ENCODE assay signal across 8 cellular contexts in genomic region chr16:29700253-29700987, GRCh38. TPM values are rescaled to one million over a fixed set of nuclear protein-coding genes. Genes with fewer than 3 reads are reported as not detected.
DNase-seq lines count a peak whose midpoint lies in the region; ATAC-seq and TF ChIP-seq lines count a peak whose summit lies in the region.

No MANE protein-coding gene starts in this region.

- no peaks in the 10 kb centered on the region for H3K36me3 Mint-ChIP-seq in activated T-cell treated with anti-CD3 and anti-CD28 coated beads, Interleukin-2, amount 50 U/mL, for 4 hours (ENCODE audit: insufficient read depth)
- H3K36me3 Mint-ChIP-seq in natural killer cell treated with Interleukin-12 subunit alpha and Interleukin-12 subunit beta and Interleukin-15 and Interleukin-18, amount 100 ng/mL, for 72 hours: no peaks in the 10 kb centered on the region
- peaks cover 16 to 28% of the 10 kb centered on the region in 2 donors for H3K36me3 Mint-ChIP-seq in stimulated activated naive B cell treated with anti-CD40 and anti-IgM and Interleukin-4, amounts not matched to agents 10 μg/mL and 1 μg/mL and 100 μg/mL, for 72 hours

- H3K4me1 Mint-ChIP-seq in activated T-cell treated with anti-CD3 and anti-CD28 coated beads, Interleukin-2, amount 50 U/mL, for 4 hours (ENCODE audit: low read depth): peaks cover 33% of the 10 kb centered on the region
- H3K4me1 Mint-ChIP-seq in natural killer cell treated with Interleukin-12 subunit alpha and Interleukin-12 subunit beta and Interleukin-15 and Interleukin-18, amount 100 ng/mL, for 72 hours (ENCODE audit: low read depth in 2 of 2): peaks cover 20 to 27% of the 10 kb centered on the region in 2 donors
- H3K4me1 Mint-ChIP-seq in stimulated activated naive B cell treated with anti-CD40 and anti-IgM and Interleukin-4, amounts not matched to agents 10 μg/mL and 1 μg/mL and 100 μg/mL, for 72 hours: peaks cover 24 to 31% of the 10 kb centered on the region in 2 donors

- H3K4me3 ChIP-seq in OCI-LY7 (ENCODE audit: low read depth, low read length, poor library complexity, severe bottlenecking): no peak overlapping the region
- peak overlapping the region in 1 of 4 donors; percentile 30 for H3K4me3 ChIP-seq in esophagus squamous epithelium

- peak overlapping the region; percentile 88 to 89 for H3K27ac Mint-ChIP-seq in natural killer cell treated with Interleukin-12 subunit alpha and Interleukin-12 subunit beta and Interleukin-15 and Interleukin-18, amount 100 ng/mL, for 72 hours
- H3K27ac Mint-ChIP-seq in stimulated activated naive B cell treated with anti-CD40 and anti-IgM and Interleukin-4, amounts not matched to agents 10 μg/mL and 1 μg/mL and 100 μg/mL, for 72 hours: peak overlapping the region; percentile 83

- H3K4me3 Mint-ChIP-seq in activated T-cell treated with anti-CD3 and anti-CD28 coated beads, Interleukin-2, amount 50 U/mL, for 4 hours: peak overlapping the region; percentile 65
- peak overlapping the region; percentile 79 for H3K4me3 Mint-ChIP-seq in natural killer cell treated with Interleukin-12 subunit alpha and Interleukin-12 subunit beta and Interleukin-15 and Interleukin-18, amount 100 ng/mL, for 72 hours
- peak overlapping the region; percentile 15 to 21 for H3K4me3 Mint-ChIP-seq in stimulated activated naive B cell treated with anti-CD40 and anti-IgM and Interleukin-4, amounts not matched to agents 10 μg/mL and 1 μg/mL and 100 μg/mL, for 72 hours

- no peaks in the 10 kb centered on the region for H3K79me2 ChIP-seq in OCI-LY7 (ENCODE audit: insufficient read depth, low read depth, low read length)

- POLR2A ChIA-PET in OCI-LY7 (lab: Charles Lee): interaction anchor here (0.6 to 1.1 kb wide), 3 partner anchors 11 to 104 kb away, joined by 3 read pairs; no protein-coding TSS in a partner anchor

- peaks cover 0 to 5% (median 0%) of the 10 kb centered on the region in 4 donors for H3K27me3 ChIP-seq in esophagus squamous epithelium

- H2AFZ ChIP-seq in OCI-LY7 (ENCODE audit: low read length): peak overlapping the region; percentile 60; the same call in 1 of the 2 replicates

- BruUV-seq in OCI-LY7 (replicated peaks; lab: Mats Ljungman, UMichigan): no TSS peak

- TF ChIP-seq CTCF in OCI-LY7 (conservative IDR thresholded peaks at IDR 0.05; ENCODE audit: low read length) (peak; percentile 89), esophagus squamous epithelium (IDR thresholded peaks at IDR 0.05) (peak; percentile 76 to 97 (median 92))

- no peaks in the 10 kb centered on the region for H4K20me1 ChIP-seq in OCI-LY7 (ENCODE audit: insufficient read depth, low read length)

- 9 to 16% methylated on average over 13 of the region's 14 CpGs for WGBS in esophagus squamous epithelium, 2 donors

- H3K27ac ChIP-seq in OCI-LY7 (ENCODE audit: low read depth, low read length, poor library complexity, severe bottlenecking) (no peak overlapping the region), esophagus squamous epithelium (no peak overlapping the region)

- intact Hi-C loops in OCI-LY7 (cut with micrococcal nuclease; ENCODE audit: unreplicated experiment): loop anchor here (1.0 to 2.0 kb wide), 3 partner anchors 20 to 320 kb away; partner anchors contain the start of gene KIF22
- intact Hi-C loops in esophagus squamous epithelium (cut with DNase I): no loop called here

- no peaks in the 10 kb centered on the region for H3K9me2 ChIP-seq in OCI-LY7 (ENCODE audit: insufficient read depth, low read length)

- H3K27me3 Mint-ChIP-seq in activated T-cell treated with anti-CD3 and anti-CD28 coated beads, Interleukin-2, amount 50 U/mL, for 4 hours (ENCODE audit: low read depth): no peaks in the 10 kb centered on the region
- H3K27me3 Mint-ChIP-seq in natural killer cell treated with Interleukin-12 subunit alpha and Interleukin-12 subunit beta and Interleukin-15 and Interleukin-18, amount 100 ng/mL, for 72 hours: no peaks in the 10 kb centered on the region
- no peaks in the 10 kb centered on the region for H3K27me3 Mint-ChIP-seq in stimulated activated naive B cell treated with anti-CD40 and anti-IgM and Interleukin-4, amounts not matched to agents 10 μg/mL and 1 μg/mL and 100 μg/mL, for 72 hours

- peak; percentile 74 for DNase-seq in COR-L47 (lab: John Stamatoyannopoulos, UW)
- DNase-seq in OCI-LY7 (ENCODE audit: low spot score): peak; percentile 74
- peak; percentile 72 for DNase-seq in activated T-cell treated with anti-CD3 and anti-CD28 coated beads, Interleukin-2, amount 50 U/mL, for 4 hours
- DNase-seq in esophagus squamous epithelium (lab: John Stamatoyannopoulos, UW): no peak
- peak; percentile 76 for DNase-seq in natural killer cell treated with Interleukin-12 subunit alpha and Interleukin-12 subunit beta and Interleukin-15 and Interleukin-18, amount 100 ng/mL, for 72 hours (ENCODE audit: low spot score)
- peak; percentile 31 for DNase-seq in stimulated activated naive B cell treated with anti-CD40 and anti-IgM and Interleukin-4, amounts not matched to agents 10 μg/mL and 1 μg/mL and 100 μg/mL, for 72 hours
- DNase-seq in cortex of kidney (lab: John Stamatoyannopoulos, UW): no peak

- peak; percentile 49 to 59 for ATAC-seq in activated T-cell treated with anti-CD3 and anti-CD28 coated beads, Interleukin-2, amount 50 U/mL, for 4 hours
- ATAC-seq in natural killer cell treated with Interleukin-12 subunit alpha and Interleukin-12 subunit beta and Interleukin-15 and Interleukin-18, amount 100 ng/mL, for 72 hours: peak; percentile 57 to 77
- ATAC-seq in stimulated activated naive B cell treated with anti-CD40 and anti-IgM and Interleukin-4, amounts not matched to agents 10 μg/mL and 1 μg/mL and 100 μg/mL, for 72 hours (replicated peaks): no peak

- peak overlapping the region; percentile 54; the same call in 1 of the 2 replicates for H3K4me2 ChIP-seq in OCI-LY7 (ENCODE audit: low read length)

- no peaks in the 10 kb centered on the region for H3K9me3 ChIP-seq in OCI-LY7 (ENCODE audit: low read length)
- H3K9me3 ChIP-seq in esophagus squamous epithelium: no peaks in the 10 kb centered on the region

- no peaks in the 10 kb centered on the region for H3K9me3 Mint-ChIP-seq in activated T-cell treated with anti-CD3 and anti-CD28 coated beads, Interleukin-2, amount 50 U/mL, for 4 hours
- no peaks in the 10 kb centered on the region for H3K9me3 Mint-ChIP-seq in natural killer cell treated with Interleukin-12 subunit alpha and Interleukin-12 subunit beta and Interleukin-15 and Interleukin-18, amount 100 ng/mL, for 72 hours
- H3K9me3 Mint-ChIP-seq in stimulated activated naive B cell treated with anti-CD40 and anti-IgM and Interleukin-4, amounts not matched to agents 10 μg/mL and 1 μg/mL and 100 μg/mL, for 72 hours: peaks cover 3 to 6% of the 10 kb centered on the region in 2 donors

- no peak for TF ChIP-seq POLR2A in esophagus squamous epithelium (IDR thresholded peaks at IDR 0.05)

- CTCF ChIA-PET in OCI-LY7 (lab: Charles Lee; ENCODE audit: unreplicated experiment): interaction anchor here (0.5 to 0.6 kb wide), 2 partner anchors 90 to 273 kb away, joined by 3 read pairs; partner anchors contain the start of gene TAOK2

- H3K36me3 ChIP-seq in OCI-LY7 (ENCODE audit: insufficient read depth, low read length) (no peaks in the 10 kb centered on the region), esophagus squamous epithelium (no peaks in the 10 kb centered on the region)

- TF ChIP-seq EP300 in Ishikawa (IDR thresholded peaks at IDR 0.05; ENCODE audit: borderline replicate concordance): no peak

- H3K4me1 ChIP-seq in OCI-LY7 (ENCODE audit: insufficient read depth, low read length, poor library complexity, severe bottlenecking) (peaks cover 26% of the 10 kb centered on the region), esophagus squamous epithelium (peaks cover 0 to 5% (median 0%) of the 10 kb centered on the region in 3 donors)

- peak; percentile 90 for TF ChIP-seq RAD21 in Ishikawa (IDR thresholded peaks at IDR 0.05; ENCODE audit: low read depth)

TF ChIP-seq in Ishikawa, 13 proteins besides CTCF, POLR2A, EP300 and RAD21 (continues in another document):
- TF ChIP-seq MAX (IDR thresholded peaks at IDR 0.05) (peak; percentile 49; the same call in 1 of the 2 replicates), TAF1 (IDR thresholded peaks at IDR 0.05; ENCODE audit: low read depth) (no peak), FOXM1 (IDR thresholded peaks at IDR 0.05; ENCODE audit: borderline replicate concordance, low read depth) (no peak)

RNA-seq across cellular contexts. Expression of gene QPRT, which starts 21.4 kb away (rescaled TPM):
- 9.4 and 10.6 TPM in 2 replicates for total RNA-seq in OCI-LY7 (2014; rRNA removed; shearing (Covaris generic))
- total RNA-seq in OCI-LY7 (2022) (12.6 and 15.8 TPM in 2 replicates), esophagus squamous epithelium (1 to 10 TPM in 2 of 4 donors, under 1 TPM in 2; 0.40 to 3.6 (median 1.9) TPM)
- 1 to 10 TPM; 1.9 to 3.0 (median 2.1) TPM for total RNA-seq in activated T-cell treated with anti-CD3 and anti-CD28 coated beads, Interleukin-2, amount 50 U/mL, for 4 hours
- 1 to 10 TPM; 3.3 to 5.6 TPM for total RNA-seq in natural killer cell treated with Interleukin-12 subunit alpha and Interleukin-12 subunit beta and Interleukin-15 and Interleukin-18, amount 100 ng/mL, for 72 hours

RNA-seq across cellular contexts. Expression of gene SPN, which starts 37.4 kb away (rescaled TPM):
- 43.6 and 59.4 TPM in 2 replicates for total RNA-seq in OCI-LY7 (2014; rRNA removed; shearing (Covaris generic))
- total RNA-seq in OCI-LY7 (2022) (87.6 and 90.5 TPM in 2 replicates), esophagus squamous epithelium (1 to 10 TPM; 1.3 to 4.2 (median 2.8) TPM)
- 10 to 100 TPM; 37.5 to 41.0 (median 39.9) TPM for total RNA-seq in activated T-cell treated with anti-CD3 and anti-CD28 coated beads, Interleukin-2, amount 50 U/mL, for 4 hours
- total RNA-seq in natural killer cell treated with Interleukin-12 subunit alpha and Interleukin-12 subunit beta and Interleukin-15 and Interleukin-18, amount 100 ng/mL, for 72 hours: 100 to 1,000 TPM; 111 to 132 TPM

RNA-seq across cellular contexts. Expression of gene C16orf54, which starts 45.4 kb away (rescaled TPM):
- not detected in 2 replicates for total RNA-seq in OCI-LY7 (2014; rRNA removed; shearing (Covaris generic))
- total RNA-seq in OCI-LY7 (2022): 0.32 and 0.55 TPM in 2 replicates
- 1 to 10 TPM; 6.8 to 8.8 (median 7.2) TPM for total RNA-seq in activated T-cell treated with anti-CD3 and anti-CD28 coated beads, Interleukin-2, amount 50 U/mL, for 4 hours
- 1 to 10 TPM in 3 of 4 donors, under 1 TPM in 1; 0.13 to 3.4 (median 1.6) TPM for total RNA-seq in esophagus squamous epithelium
- total RNA-seq in natural killer cell treated with Interleukin-12 subunit alpha and Interleukin-12 subunit beta and Interleukin-15 and Interleukin-18, amount 100 ng/mL, for 72 hours: 10 to 100 TPM; 15.1 to 17.9 TPM

Comparison
In these comparisons a context has a peak if more than half of its experiments do, and no peak if none do; other contexts are left out.
1. DNase-seq: peak in COR-L47 (single experiment), OCI-LY7 (single experiment), activated T-cell treated with anti-CD3 and anti-CD28 coated beads, Interleukin-2, amount 50 U/mL, for 4 hours (single experiment), natural killer cell treated with Interleukin-12 subunit alpha and Interleukin-12 subunit beta and Interleukin-15 and Interleukin-18, amount 100 ng/mL, for 72 hours (single experiment) and stimulated activated naive B cell treated with anti-CD40 and anti-IgM and Interleukin-4, amounts not matched to agents 10 μg/mL and 1 μg/mL and 100 μg/mL, for 72 hours (single experiment); none in esophagus squamous epithelium (single experiment) and cortex of kidney (single experiment).
2. ATAC-seq: peak in activated T-cell treated with anti-CD3 and anti-CD28 coated beads, Interleukin-2, amount 50 U/mL, for 4 hours (2 of 2) and natural killer cell treated with Interleukin-12 subunit alpha and Interleukin-12 subunit beta and Interleukin-15 and Interleukin-18, amount 100 ng/mL, for 72 hours (2 of 2); none in stimulated activated naive B cell treated with anti-CD40 and anti-IgM and Interleukin-4, amounts not matched to agents 10 μg/mL and 1 μg/mL and 100 μg/mL, for 72 hours (0 of 2).
3. H3K4me3 Mint-ChIP-seq: peak in every context shown above with its lines; median percentile 79 in natural killer cell treated with Interleukin-12 subunit alpha and Interleukin-12 subunit beta and Interleukin-15 and Interleukin-18, amount 100 ng/mL, for 72 hours; 65 in activated T-cell treated with anti-CD3 and anti-CD28 coated beads, Interleukin-2, amount 50 U/mL, for 4 hours; 18 in stimulated activated naive B cell treated with anti-CD40 and anti-IgM and Interleukin-4, amounts not matched to agents 10 μg/mL and 1 μg/mL and 100 μg/mL, for 72 hours.
4. RNA of gene SPN, which starts 37.4 kb away (total RNA-seq): 111 to 132 TPM in natural killer cell treated with Interleukin-12 subunit alpha and Interleukin-12 subunit beta and Interleukin-15 and Interleukin-18, amount 100 ng/mL, for 72 hours, 43.6 to 90.5 TPM in OCI-LY7 and 37.5 to 41.0 TPM in activated T-cell treated with anti-CD3 and anti-CD28 coated beads, Interleukin-2, amount 50 U/mL, for 4 hours; 1.3 to 4.2 TPM in esophagus squamous epithelium; every median in the first group is over 4 times any median in the second.